In genomic region chr11:2690596-2691354, GRCh38 we compare ENCODE assay signal across 1 cellular context.
A peak's percentile ranks its signal among the peaks of the same experiment; 100 is the strongest.
TF ChIP-seq lines count a peak whose summit lies in the region.

No MANE protein-coding gene starts in this region.

TF ChIP-seq in HepG2, 621 proteins besides CTCF, POLR2A, EP300 and RAD21 (continued from another document and continues in another):
- TF ChIP-seq, protein P1, sequence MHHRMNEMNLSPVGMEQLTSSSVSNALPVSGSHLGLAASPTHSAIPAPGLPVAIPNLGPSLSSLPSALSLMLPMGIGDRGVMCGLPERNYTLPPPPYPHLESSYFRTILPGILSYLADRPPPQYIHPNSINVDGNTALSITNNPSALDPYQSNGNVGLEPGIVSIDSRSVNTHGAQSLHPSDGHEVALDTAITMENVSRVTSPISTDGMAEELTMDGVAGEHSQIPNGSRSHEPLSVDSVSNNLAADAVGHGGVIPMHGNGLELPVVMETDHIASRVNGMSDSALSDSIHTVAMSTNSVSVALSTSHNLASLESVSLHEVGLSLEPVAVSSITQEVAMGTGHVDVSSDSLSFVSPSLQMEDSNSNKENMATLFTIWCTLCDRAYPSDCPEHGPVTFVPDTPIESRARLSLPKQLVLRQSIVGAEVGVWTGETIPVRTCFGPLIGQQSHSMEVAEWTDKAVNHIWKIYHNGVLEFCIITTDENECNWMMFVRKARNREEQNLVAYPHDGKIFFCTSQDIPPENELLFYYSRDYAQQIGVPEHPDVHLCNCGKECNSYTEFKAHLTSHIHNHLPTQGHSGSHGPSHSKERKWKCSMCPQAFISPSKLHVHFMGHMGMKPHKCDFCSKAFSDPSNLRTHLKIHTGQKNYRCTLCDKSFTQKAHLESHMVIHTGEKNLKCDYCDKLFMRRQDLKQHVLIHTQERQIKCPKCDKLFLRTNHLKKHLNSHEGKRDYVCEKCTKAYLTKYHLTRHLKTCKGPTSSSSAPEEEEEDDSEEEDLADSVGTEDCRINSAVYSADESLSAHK (CRISPR knock-in tag; IDR thresholded peaks at IDR 0.05; ENCODE audit: borderline replicate concordance): no peak
- TF ChIP-seq ZNF800 (CRISPR knock-in tag; IDR thresholded peaks at IDR 0.05): no peak
- TF ChIP-seq ASH2L (IDR thresholded peaks at IDR 0.05; ENCODE audit: insufficient read length, low read depth, low read length): peak; percentile 23
- no peak for TF ChIP-seq ZNF235 (CRISPR knock-in tag; IDR thresholded peaks at IDR 0.05; ENCODE audit: borderline replicate concordance)
- TF ChIP-seq ZNF224 (CRISPR knock-in tag; IDR thresholded peaks at IDR 0.05): 0 out of 2 replicates have a peak, but pooled peaks have one; percentile 38
- no peak for TF ChIP-seq TEAD3 (CRISPR knock-in tag; optimal IDR thresholded peaks at IDR 0.05; ENCODE audit: borderline replicate concordance)
- no peak for TF ChIP-seq NR3C1 (CRISPR knock-in tag; IDR thresholded peaks at IDR 0.05)
- TF ChIP-seq, protein P2, sequence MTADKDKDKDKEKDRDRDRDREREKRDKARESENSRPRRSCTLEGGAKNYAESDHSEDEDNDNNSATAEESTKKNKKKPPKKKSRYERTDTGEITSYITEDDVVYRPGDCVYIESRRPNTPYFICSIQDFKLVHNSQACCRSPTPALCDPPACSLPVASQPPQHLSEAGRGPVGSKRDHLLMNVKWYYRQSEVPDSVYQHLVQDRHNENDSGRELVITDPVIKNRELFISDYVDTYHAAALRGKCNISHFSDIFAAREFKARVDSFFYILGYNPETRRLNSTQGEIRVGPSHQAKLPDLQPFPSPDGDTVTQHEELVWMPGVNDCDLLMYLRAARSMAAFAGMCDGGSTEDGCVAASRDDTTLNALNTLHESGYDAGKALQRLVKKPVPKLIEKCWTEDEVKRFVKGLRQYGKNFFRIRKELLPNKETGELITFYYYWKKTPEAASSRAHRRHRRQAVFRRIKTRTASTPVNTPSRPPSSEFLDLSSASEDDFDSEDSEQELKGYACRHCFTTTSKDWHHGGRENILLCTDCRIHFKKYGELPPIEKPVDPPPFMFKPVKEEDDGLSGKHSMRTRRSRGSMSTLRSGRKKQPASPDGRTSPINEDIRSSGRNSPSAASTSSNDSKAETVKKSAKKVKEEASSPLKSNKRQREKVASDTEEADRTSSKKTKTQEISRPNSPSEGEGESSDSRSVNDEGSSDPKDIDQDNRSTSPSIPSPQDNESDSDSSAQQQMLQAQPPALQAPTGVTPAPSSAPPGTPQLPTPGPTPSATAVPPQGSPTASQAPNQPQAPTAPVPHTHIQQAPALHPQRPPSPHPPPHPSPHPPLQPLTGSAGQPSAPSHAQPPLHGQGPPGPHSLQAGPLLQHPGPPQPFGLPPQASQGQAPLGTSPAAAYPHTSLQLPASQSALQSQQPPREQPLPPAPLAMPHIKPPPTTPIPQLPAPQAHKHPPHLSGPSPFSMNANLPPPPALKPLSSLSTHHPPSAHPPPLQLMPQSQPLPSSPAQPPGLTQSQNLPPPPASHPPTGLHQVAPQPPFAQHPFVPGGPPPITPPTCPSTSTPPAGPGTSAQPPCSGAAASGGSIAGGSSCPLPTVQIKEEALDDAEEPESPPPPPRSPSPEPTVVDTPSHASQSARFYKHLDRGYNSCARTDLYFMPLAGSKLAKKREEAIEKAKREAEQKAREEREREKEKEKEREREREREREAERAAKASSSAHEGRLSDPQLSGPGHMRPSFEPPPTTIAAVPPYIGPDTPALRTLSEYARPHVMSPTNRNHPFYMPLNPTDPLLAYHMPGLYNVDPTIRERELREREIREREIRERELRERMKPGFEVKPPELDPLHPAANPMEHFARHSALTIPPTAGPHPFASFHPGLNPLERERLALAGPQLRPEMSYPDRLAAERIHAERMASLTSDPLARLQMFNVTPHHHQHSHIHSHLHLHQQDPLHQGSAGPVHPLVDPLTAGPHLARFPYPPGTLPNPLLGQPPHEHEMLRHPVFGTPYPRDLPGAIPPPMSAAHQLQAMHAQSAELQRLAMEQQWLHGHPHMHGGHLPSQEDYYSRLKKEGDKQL (CRISPR knock-in tag; IDR thresholded peaks at IDR 0.05; ENCODE audit: low read depth): no peak
- no peak for TF ChIP-seq TEF (CRISPR knock-in tag; IDR thresholded peaks at IDR 0.05)
- no peak for TF ChIP-seq ZBTB42 (CRISPR knock-in tag; IDR thresholded peaks at IDR 0.05)
- TF ChIP-seq IRF2 (CRISPR knock-in tag; IDR thresholded peaks at IDR 0.05): 0 out of 2 replicates have a peak, but pooled peaks have one; percentile 13
- TF ChIP-seq FOSL2 (CRISPR knock-in tag; IDR thresholded peaks at IDR 0.05): no peak
- TF ChIP-seq, protein P3, sequence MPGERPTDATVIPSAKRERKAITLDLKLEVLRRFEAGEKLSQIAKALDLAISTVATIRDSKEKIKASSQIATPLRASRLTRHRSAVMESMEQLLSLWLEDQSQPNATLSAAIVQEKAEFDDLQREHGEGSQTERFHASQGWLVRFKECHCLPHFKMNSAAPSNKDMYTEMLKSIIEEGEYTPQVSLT (CRISPR knock-in tag; IDR thresholded peaks at IDR 0.05; ENCODE audit: borderline replicate concordance, low read depth): no peak
- TF ChIP-seq SRY (CRISPR knock-in tag; IDR thresholded peaks at IDR 0.05): 0 out of 2 replicates have a peak, but pooled peaks have one; percentile 20
- TF ChIP-seq ZNF558 (CRISPR knock-in tag; IDR thresholded peaks at IDR 0.05; ENCODE audit: borderline replicate concordance): no peak
- TF ChIP-seq NR1H2 (CRISPR knock-in tag; IDR thresholded peaks at IDR 0.05; ENCODE audit: borderline replicate concordance, low read depth): no peak
- TF ChIP-seq SOX6 (IDR thresholded peaks at IDR 0.05): no peak
- 0 out of 2 replicates have a peak, but pooled peaks have one; percentile 9 for TF ChIP-seq SOX6 (CRISPR knock-in tag; IDR thresholded peaks at IDR 0.05)
- TF ChIP-seq ETV5 (CRISPR knock-in tag; IDR thresholded peaks at IDR 0.05; ENCODE audit: borderline replicate concordance): no peak
- peak; percentile 41 for TF ChIP-seq ZNF18 (CRISPR knock-in tag; IDR thresholded peaks at IDR 0.05; ENCODE audit: insufficient replicate concordance)
- TF ChIP-seq SALL1 (CRISPR knock-in tag; IDR thresholded peaks at IDR 0.05): no peak
- TF ChIP-seq RBFOX2 (IDR thresholded peaks at IDR 0.05; ENCODE audit: low read depth, low read length): no peak; the same call in 1 of the 2 replicates
- TF ChIP-seq, protein P4, sequence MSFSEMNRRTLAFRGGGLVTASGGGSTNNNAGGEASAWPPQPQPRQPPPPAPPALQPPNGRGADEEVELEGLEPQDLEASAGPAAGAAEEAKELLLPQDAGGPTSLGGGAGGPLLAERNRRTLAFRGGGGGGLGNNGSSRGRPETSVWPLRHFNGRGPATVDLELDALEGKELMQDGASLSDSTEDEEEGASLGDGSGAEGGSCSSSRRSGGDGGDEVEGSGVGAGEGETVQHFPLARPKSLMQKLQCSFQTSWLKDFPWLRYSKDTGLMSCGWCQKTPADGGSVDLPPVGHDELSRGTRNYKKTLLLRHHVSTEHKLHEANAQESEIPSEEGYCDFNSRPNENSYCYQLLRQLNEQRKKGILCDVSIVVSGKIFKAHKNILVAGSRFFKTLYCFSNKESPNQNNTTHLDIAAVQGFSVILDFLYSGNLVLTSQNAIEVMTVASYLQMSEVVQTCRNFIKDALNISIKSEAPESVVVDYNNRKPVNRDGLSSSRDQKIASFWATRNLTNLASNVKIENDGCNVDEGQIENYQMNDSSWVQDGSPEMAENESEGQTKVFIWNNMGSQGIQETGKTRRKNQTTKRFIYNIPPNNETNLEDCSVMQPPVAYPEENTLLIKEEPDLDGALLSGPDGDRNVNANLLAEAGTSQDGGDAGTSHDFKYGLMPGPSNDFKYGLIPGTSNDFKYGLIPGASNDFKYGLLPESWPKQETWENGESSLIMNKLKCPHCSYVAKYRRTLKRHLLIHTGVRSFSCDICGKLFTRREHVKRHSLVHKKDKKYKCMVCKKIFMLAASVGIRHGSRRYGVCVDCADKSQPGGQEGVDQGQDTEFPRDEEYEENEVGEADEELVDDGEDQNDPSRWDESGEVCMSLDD (CRISPR knock-in tag; IDR thresholded peaks at IDR 0.05; ENCODE audit: borderline replicate concordance): no peak
- TF ChIP-seq, protein P5, sequence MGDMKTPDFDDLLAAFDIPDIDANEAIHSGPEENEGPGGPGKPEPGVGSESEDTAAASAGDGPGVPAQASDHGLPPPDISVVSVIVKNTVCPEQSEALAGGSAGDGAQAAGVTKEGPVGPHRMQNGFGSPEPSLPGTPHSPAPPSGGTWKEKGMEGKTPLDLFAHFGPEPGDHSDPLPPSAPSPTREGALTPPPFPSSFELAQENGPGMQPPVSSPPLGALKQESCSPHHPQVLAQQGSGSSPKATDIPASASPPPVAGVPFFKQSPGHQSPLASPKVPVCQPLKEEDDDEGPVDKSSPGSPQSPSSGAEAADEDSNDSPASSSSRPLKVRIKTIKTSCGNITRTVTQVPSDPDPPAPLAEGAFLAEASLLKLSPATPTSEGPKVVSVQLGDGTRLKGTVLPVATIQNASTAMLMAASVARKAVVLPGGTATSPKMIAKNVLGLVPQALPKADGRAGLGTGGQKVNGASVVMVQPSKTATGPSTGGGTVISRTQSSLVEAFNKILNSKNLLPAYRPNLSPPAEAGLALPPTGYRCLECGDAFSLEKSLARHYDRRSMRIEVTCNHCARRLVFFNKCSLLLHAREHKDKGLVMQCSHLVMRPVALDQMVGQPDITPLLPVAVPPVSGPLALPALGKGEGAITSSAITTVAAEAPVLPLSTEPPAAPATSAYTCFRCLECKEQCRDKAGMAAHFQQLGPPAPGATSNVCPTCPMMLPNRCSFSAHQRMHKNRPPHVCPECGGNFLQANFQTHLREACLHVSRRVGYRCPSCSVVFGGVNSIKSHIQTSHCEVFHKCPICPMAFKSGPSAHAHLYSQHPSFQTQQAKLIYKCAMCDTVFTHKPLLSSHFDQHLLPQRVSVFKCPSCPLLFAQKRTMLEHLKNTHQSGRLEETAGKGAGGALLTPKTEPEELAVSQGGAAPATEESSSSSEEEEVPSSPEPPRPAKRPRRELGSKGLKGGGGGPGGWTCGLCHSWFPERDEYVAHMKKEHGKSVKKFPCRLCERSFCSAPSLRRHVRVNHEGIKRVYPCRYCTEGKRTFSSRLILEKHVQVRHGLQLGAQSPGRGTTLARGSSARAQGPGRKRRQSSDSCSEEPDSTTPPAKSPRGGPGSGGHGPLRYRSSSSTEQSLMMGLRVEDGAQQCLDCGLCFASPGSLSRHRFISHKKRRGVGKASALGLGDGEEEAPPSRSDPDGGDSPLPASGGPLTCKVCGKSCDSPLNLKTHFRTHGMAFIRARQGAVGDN (CRISPR knock-in tag; IDR thresholded peaks at IDR 0.05): peak; percentile 66; the same call in 1 of the 2 replicates
- no peak for TF ChIP-seq MED1 (CRISPR knock-in tag; IDR thresholded peaks at IDR 0.05)
- no peak for TF ChIP-seq ZNF484 (CRISPR knock-in tag; IDR thresholded peaks at IDR 0.05; ENCODE audit: borderline replicate concordance, low read depth)
- no peak for TF ChIP-seq MED13 (CRISPR knock-in tag; IDR thresholded peaks at IDR 0.05)
- no peak for TF ChIP-seq HHEX (CRISPR knock-in tag; IDR thresholded peaks at IDR 0.05)
- TF ChIP-seq CREBL2 (CRISPR knock-in tag; IDR thresholded peaks at IDR 0.05; ENCODE audit: borderline replicate concordance): no peak
- no peak for TF ChIP-seq SP5 (CRISPR knock-in tag; IDR thresholded peaks at IDR 0.05; ENCODE audit: borderline replicate concordance, low read depth)
- no peak for TF ChIP-seq ZBTB49 (CRISPR knock-in tag; IDR thresholded peaks at IDR 0.05; ENCODE audit: borderline replicate concordance)
